2 cellular contexts compared by ENCODE assay signal in genomic region chr22:37284126-37284806, GRCh38.
A peak's percentile ranks its signal among the peaks of the same experiment; 100 is the strongest.
TF ChIP-seq lines count a peak whose summit lies in the region.

No MANE protein-coding gene starts in this region.

TF ChIP-seq in GM23338, 12 proteins besides CTCF, POLR2A, EP300 and RAD21:
- TF ChIP-seq REST (IDR thresholded peaks at IDR 0.05; ENCODE audit: unreplicated experiment) (no peak), ZNF462 (CRISPR knock-in tag; IDR thresholded peaks at IDR 0.05) (no peak)
TF ChIP-seq in GM23338: peak in this region for 0.

TF ChIP-seq in GM12878, 131 proteins besides CTCF, POLR2A, EP300 and RAD21:
- TF ChIP-seq ZNF24 (IDR thresholded peaks at IDR 0.05) = no peak
- TF ChIP-seq SMAD1 (IDR thresholded peaks at IDR 0.05; ENCODE audit: low read depth, partially characterized antibody) = no peak
- TF ChIP-seq ZBTB40 (IDR thresholded peaks at IDR 0.05; ENCODE audit: borderline replicate concordance) = 0 out of 2 replicates have a peak, but pooled peaks have one; percentile 26
- no peak for TF ChIP-seq EZH2 (IDR thresholded peaks at IDR 0.05; ENCODE audit: borderline replicate concordance, control insufficient read depth, low read depth, low read length)
- TF ChIP-seq YBX1 (IDR thresholded peaks at IDR 0.05) = no peak
- no peak; the same call in 1 of the 2 replicates for TF ChIP-seq ZNF687 (IDR thresholded peaks at IDR 0.05)
- TF ChIP-seq ELK1 (IDR thresholded peaks at IDR 0.05; ENCODE audit: low read depth, low read length) = 0 out of 2 replicates have a peak, but pooled peaks have one; percentile 26
- 0 out of 2 replicates have a peak, but pooled peaks have one; percentile 54 for TF ChIP-seq SMARCA5 (IDR thresholded peaks at IDR 0.05)
- 0 out of 2 replicates have a peak, but pooled peaks have one; percentile 5 for TF ChIP-seq PKNOX1 (IDR thresholded peaks at IDR 0.05)
- no peak for TF ChIP-seq MYC (IDR thresholded peaks at IDR 0.05; ENCODE audit: insufficient read depth, insufficient read length, insufficient replicate concordance, low read length, severe bottlenecking)
TF ChIP-seq in GM12878: peak in this region for 4.
